In genomic region chr16:60553316-60553801, GRCh38 we compare ENCODE assay signal across 17 cellular contexts.
A peak's percentile ranks its signal among the peaks of the same experiment; 100 is the strongest.
DNase-seq lines count a peak whose midpoint lies in the region; ATAC-seq and TF ChIP-seq lines count a peak whose summit lies in the region.
"Had no signal": no experiment of that assay in that cellular context is flagged by ENCODE, and none has a peak within 500 bp of the region (broad histone marks: within the 10 kb centered on the region; RNA-seq: fewer than 3 reads in every experiment).

No MANE protein-coding gene starts in this region.

- TF ChIP-seq CTCF in WTC11 (IDR thresholded peaks at IDR 0.05), result no peak
- no peak for TF ChIP-seq CTCF in progenitor cell of endocrine pancreas (IDR thresholded peaks at IDR 0.05; ENCODE audit: unreplicated experiment)
- no peak for TF ChIP-seq CTCF in psoas muscle (IDR thresholded peaks at IDR 0.05)
- TF ChIP-seq CTCF in CD4-positive, alpha-beta T cell (IDR thresholded peaks at IDR 0.05), result no peak

- intact Hi-C loops in psoas muscle (cut with DNase I), result no loop called here
- intact Hi-C loops in CD4-positive, alpha-beta T cell (cut with DNase I, micrococcal nuclease), result no loop called here

- DNase-seq in NCI-H748 (lab: John Stamatoyannopoulos, UW; ENCODE audit: unreplicated experiment) (peak; percentile 42), NCI-H748 treated with DMSO at 0.1 percent for 48 hours (lab: John Stamatoyannopoulos, UW) (no peak), WTC11 (ENCODE audit: low spot score) (no peak), left kidney (ENCODE audit: low read depth, low spot score) (peak; percentile 18), progenitor cell of endocrine pancreas (ENCODE audit: low spot score, unreplicated experiment) (no peak), psoas muscle (no peak)
- no peak for DNase-seq in activated naive CD8-positive, alpha-beta T cell treated with anti-CD3 and anti-CD28 coated beads, Interleukin-2, amount 50 U/mL, for 24 hours
- DNase-seq in CD4-positive, alpha-beta T cell, result no peak
- DNase-seq: 8988T; AML-193; Calu3; CD4-positive, CD25-positive, alpha-beta regulatory T cell; DMS 273 treated with DMSO at 0.1 percent for 48 hours; DND-41; GDM1 had no signal

- POLR2A ChIA-PET in WTC11 (lab: Charles Lee), result no interaction called here
- POLR2A ChIA-PET in CD4-positive, alpha-beta T cell (lab: Charles Lee), result no interaction called here

- CTCF ChIA-PET in WTC11 (lab: Charles Lee), result no interaction called here
- CTCF ChIA-PET in CD4-positive, alpha-beta T cell (lab: Charles Lee), result no interaction called here

- H3K27ac Mint-ChIP-seq in WTC11, result peak overlapping the region; percentile 33; the same call in 1 of the 2 replicates
- H3K27ac Mint-ChIP-seq in progenitor cell of endocrine pancreas, result peak overlapping the region; percentile 42
- no peak overlapping the region for H3K27ac Mint-ChIP-seq in activated naive CD8-positive, alpha-beta T cell treated with anti-CD3 and anti-CD28 coated beads, Interleukin-2, amount 50 U/mL, for 24 hours
- no peak overlapping the region for H3K27ac Mint-ChIP-seq in CD4-positive, alpha-beta T cell
- H3K27ac Mint-ChIP-seq: CD4-positive, CD25-positive, alpha-beta regulatory T cell; IgD-negative memory B cell had no signal

- H3K36me3 ChIP-seq in psoas muscle (ENCODE audit: insufficient read depth in 1 of 2, low read depth in 1 of 2), result no peaks in the 10 kb centered on the region
- H3K36me3 ChIP-seq: BLaER1 treated with 17β-estradiol and CSF1 and Interleukin-3, amounts not matched to agents 10 nM and 100 nM had no signal

- H3K4me3 Mint-ChIP-seq in WTC11, result no peak overlapping the region
- no peak overlapping the region for H3K4me3 Mint-ChIP-seq in progenitor cell of endocrine pancreas (ENCODE audit: low read depth)
- no peak overlapping the region for H3K4me3 Mint-ChIP-seq in activated naive CD8-positive, alpha-beta T cell treated with anti-CD3 and anti-CD28 coated beads, Interleukin-2, amount 50 U/mL, for 24 hours
- no peak overlapping the region for H3K4me3 Mint-ChIP-seq in CD4-positive, alpha-beta T cell
- H3K4me3 Mint-ChIP-seq: CD4-positive, CD25-positive, alpha-beta regulatory T cell; IgD-negative memory B cell had no signal

- WGBS in psoas muscle, 3 donors, result 5 to 59% (median 58%) methylated on average over 1 of the region's 1 CpG

- no peaks in the 10 kb centered on the region for H3K27me3 ChIP-seq in psoas muscle (ENCODE audit: insufficient read depth in 3 of 3, low read length in 2 of 3)
- H3K27me3 ChIP-seq in CD4-positive, alpha-beta T cell (ENCODE audit: control insufficient read depth, insufficient read depth, low read length), result no peaks in the 10 kb centered on the region
- H3K27me3 ChIP-seq: BLaER1 treated with 17β-estradiol and CSF1 and Interleukin-3, amounts not matched to agents 10 nM and 100 nM had no signal

- H3K36me3 Mint-ChIP-seq in WTC11 (no peaks in the 10 kb centered on the region), progenitor cell of endocrine pancreas (ENCODE audit: insufficient read depth) (no peaks in the 10 kb centered on the region)
- no peaks in the 10 kb centered on the region for H3K36me3 Mint-ChIP-seq in activated naive CD8-positive, alpha-beta T cell treated with anti-CD3 and anti-CD28 coated beads, Interleukin-2, amount 50 U/mL, for 24 hours (ENCODE audit: low read depth)
- no peaks in the 10 kb centered on the region for H3K36me3 Mint-ChIP-seq in CD4-positive, alpha-beta T cell (ENCODE audit: low read depth)
- H3K36me3 Mint-ChIP-seq: CD4-positive, CD25-positive, alpha-beta regulatory T cell had no signal

- H3K27ac ChIP-seq in psoas muscle, result no peak overlapping the region
- no peak overlapping the region for H3K27ac ChIP-seq in CD4-positive, alpha-beta T cell (ENCODE audit: low read depth, low read length)
- H3K27ac ChIP-seq: BLaER1 treated with 17β-estradiol and CSF1 and Interleukin-3, amounts not matched to agents 10 nM and 100 nM had no signal

- H3K9me3 ChIP-seq in psoas muscle, result no peaks in the 10 kb centered on the region
- no peaks in the 10 kb centered on the region for H3K9me3 ChIP-seq in CD4-positive, alpha-beta T cell (ENCODE audit: control insufficient read depth, low read length)
- H3K9me3 ChIP-seq: BLaER1 treated with 17β-estradiol and CSF1 and Interleukin-3, amounts not matched to agents 10 nM and 100 nM had no signal

- H3K4me1 Mint-ChIP-seq in WTC11 (peaks cover 24% of the 10 kb centered on the region), progenitor cell of endocrine pancreas (ENCODE audit: low read depth) (no peaks in the 10 kb centered on the region)
- no peaks in the 10 kb centered on the region for H3K4me1 Mint-ChIP-seq in activated naive CD8-positive, alpha-beta T cell treated with anti-CD3 and anti-CD28 coated beads, Interleukin-2, amount 50 U/mL, for 24 hours
- H3K4me1 Mint-ChIP-seq in CD4-positive, alpha-beta T cell (ENCODE audit: low read depth), result no peaks in the 10 kb centered on the region
- H3K4me1 Mint-ChIP-seq: CD4-positive, CD25-positive, alpha-beta regulatory T cell; IgD-negative memory B cell had no signal

- H3K9me3 Mint-ChIP-seq in WTC11, result no peaks in the 10 kb centered on the region
- no peaks in the 10 kb centered on the region for H3K9me3 Mint-ChIP-seq in progenitor cell of endocrine pancreas (ENCODE audit: low read depth)
- peaks cover 35% of the 10 kb centered on the region for H3K9me3 Mint-ChIP-seq in activated naive CD8-positive, alpha-beta T cell treated with anti-CD3 and anti-CD28 coated beads, Interleukin-2, amount 50 U/mL, for 24 hours
- peaks cover 18% of the 10 kb centered on the region for H3K9me3 Mint-ChIP-seq in CD4-positive, alpha-beta T cell

- no peaks in the 10 kb centered on the region for H3K4me1 ChIP-seq in psoas muscle
- H3K4me1 ChIP-seq: BLaER1 treated with 17β-estradiol and CSF1 and Interleukin-3, amounts not matched to agents 10 nM and 100 nM had no signal

- no peaks in the 10 kb centered on the region for H3K27me3 Mint-ChIP-seq in WTC11 (ENCODE audit: low read depth)
- no peaks in the 10 kb centered on the region for H3K27me3 Mint-ChIP-seq in progenitor cell of endocrine pancreas
- no peaks in the 10 kb centered on the region for H3K27me3 Mint-ChIP-seq in activated naive CD8-positive, alpha-beta T cell treated with anti-CD3 and anti-CD28 coated beads, Interleukin-2, amount 50 U/mL, for 24 hours
- no peaks in the 10 kb centered on the region for H3K27me3 Mint-ChIP-seq in CD4-positive, alpha-beta T cell
- H3K27me3 Mint-ChIP-seq: CD4-positive, CD25-positive, alpha-beta regulatory T cell; IgD-negative memory B cell had no signal

- ATAC-seq in WTC11 (peak; percentile 91), psoas muscle (no peak)
- no peak for ATAC-seq in activated naive CD8-positive, alpha-beta T cell treated with anti-CD3 and anti-CD28 coated beads, Interleukin-2, amount 50 U/mL, for 24 hours
- no peak for ATAC-seq in CD4-positive, alpha-beta T cell (ENCODE audit: poor library complexity)

- no peak overlapping the region for H3K4me3 ChIP-seq in psoas muscle
- H3K4me3 ChIP-seq: BLaER1 treated with 17β-estradiol and CSF1 and Interleukin-3, amounts not matched to agents 10 nM and 100 nM had no signal

TF ChIP-seq in WTC11, 78 proteins besides CTCF, POLR2A, EP300 and RAD21:
- TF ChIP-seq ZNF219 (CRISPR knock-in tag; IDR thresholded peaks at IDR 0.05; ENCODE audit: borderline replicate concordance) (no peak), NR2C2 (CRISPR knock-in tag; IDR thresholded peaks at IDR 0.05) (no peak), EMX1 (CRISPR knock-in tag; IDR thresholded peaks at IDR 0.05) (no peak), FOXP1 (CRISPR knock-in tag; IDR thresholded peaks at IDR 0.05; ENCODE audit: borderline replicate concordance) (no peak), RORB (CRISPR knock-in tag; IDR thresholded peaks at IDR 0.05) (no peak), NFE2L1 (CRISPR knock-in tag; IDR thresholded peaks at IDR 0.05) (no peak), NFYB (CRISPR knock-in tag; conservative IDR thresholded peaks at IDR 0.05; ENCODE audit: low read depth) (no peak)

Comparison
In these comparisons a context has a peak if more than half of its experiments do, and no peak if none do; other contexts are left out.
1. DNase-seq: peak in NCI-H748 (single experiment) and left kidney (single experiment); none in NCI-H748 treated with DMSO at 0.1 percent for 48 hours (single experiment), WTC11 (single experiment), progenitor cell of endocrine pancreas (single experiment), psoas muscle (0 of 2), activated naive CD8-positive, alpha-beta T cell treated with anti-CD3 and anti-CD28 coated beads, Interleukin-2, amount 50 U/mL, for 24 hours (single experiment) and CD4-positive, alpha-beta T cell (0 of 10).
2. H3K27ac Mint-ChIP-seq: peak in WTC11 (single experiment) and progenitor cell of endocrine pancreas (single experiment); none in activated naive CD8-positive, alpha-beta T cell treated with anti-CD3 and anti-CD28 coated beads, Interleukin-2, amount 50 U/mL, for 24 hours (single experiment) and CD4-positive, alpha-beta T cell (single experiment).